Comparison of ENCODE assay signal across 3 cellular contexts in the genomic region with DNA sequence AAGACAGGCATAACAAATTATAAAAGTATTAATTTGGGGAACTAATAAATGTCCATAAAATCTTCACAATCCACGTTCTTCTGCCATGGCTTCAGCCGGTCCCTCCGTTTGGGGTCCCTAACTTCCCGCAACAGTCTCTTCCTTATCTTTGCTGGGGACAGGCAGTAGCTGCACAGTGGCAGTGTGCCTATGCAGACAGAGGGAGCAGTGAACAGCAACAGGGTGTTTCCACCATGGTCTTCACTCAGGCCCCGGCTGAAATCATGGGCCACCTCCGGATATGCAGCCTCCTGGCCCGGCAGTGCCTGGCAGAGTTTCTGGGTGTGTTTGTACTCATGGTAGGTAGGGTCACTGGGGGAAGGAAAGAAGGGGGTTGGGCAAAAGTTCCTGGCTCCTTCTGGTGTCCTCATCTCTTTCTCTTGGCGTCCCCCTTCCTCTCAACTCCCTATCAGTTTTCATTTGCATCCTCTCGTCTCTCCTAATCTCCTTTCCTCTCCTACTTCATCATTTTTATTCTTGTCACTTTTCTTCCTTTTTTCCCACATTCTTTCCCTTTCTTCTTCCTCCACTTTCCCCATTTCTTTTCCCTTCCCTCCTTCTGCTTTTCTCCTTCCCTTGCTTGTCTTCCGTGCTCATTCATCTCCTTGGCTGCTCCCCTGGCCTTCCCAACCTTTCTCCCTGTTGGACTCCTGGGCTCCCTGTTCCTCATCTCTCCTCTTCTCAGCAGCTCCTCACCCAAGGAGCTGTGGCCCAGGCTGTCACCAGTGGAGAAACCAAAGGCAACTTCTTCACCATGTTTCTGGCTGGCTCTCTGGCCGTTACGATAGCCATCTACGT. TPM values are rescaled to one million over a fixed set of nuclear protein-coding genes. Genes with fewer than 3 reads are reported as not detected.
"Had no signal": no experiment of that assay in that cellular context is flagged by ENCODE, and none has a peak within 500 bp of the region (broad histone marks: within the 10 kb centered on the region; RNA-seq: fewer than 3 reads in every experiment).

No MANE protein-coding gene starts in this region.

RNA-seq across cellular contexts. Expression of a gene that starts 8.4 kb away (rescaled TPM):
- total RNA-seq: GM23338, H1, HT-29 had no signal
